In genomic region chr13:52665325-52665724, GRCh38 we compare ENCODE assay signal across 8 cellular contexts. TPM values are rescaled to one million over a fixed set of nuclear protein-coding genes. Genes with fewer than 3 reads are reported as not detected.
DNase-seq lines count a peak whose midpoint lies in the region; ATAC-seq and TF ChIP-seq lines count a peak whose summit lies in the region.

No MANE protein-coding gene starts in this region.

- no peak overlapping the region for H3K4me3 ChIP-seq in NB4 (ENCODE audit: low read depth, low read length)
- no peak overlapping the region for H3K4me3 ChIP-seq in suprapubic skin

- H3K4me1 Mint-ChIP-seq in chondrocyte (ENCODE audit: low read depth) (no peaks in the 10 kb centered on the region), osteocyte (ENCODE audit: unreplicated experiment) (no peaks in the 10 kb centered on the region)

- H3K27ac ChIP-seq in suprapubic skin = no peak overlapping the region

- H3K9me3 Mint-ChIP-seq in chondrocyte (ENCODE audit: low read depth) (no peaks in the 10 kb centered on the region), osteocyte (ENCODE audit: unreplicated experiment) (no peaks in the 10 kb centered on the region)

- TF ChIP-seq POLR2A in NB4 (IDR thresholded peaks at IDR 0.05; ENCODE audit: extremely low read depth, insufficient read length) (no peak), suprapubic skin (IDR thresholded peaks at IDR 0.05) (no peak)

- peaks cover 80% of the 10 kb centered on the region for H3K36me3 ChIP-seq in suprapubic skin

- H3K36me3 Mint-ChIP-seq in chondrocyte (ENCODE audit: low read depth) (peaks cover 18% of the 10 kb centered on the region), osteocyte (ENCODE audit: unreplicated experiment) (peaks cover 36% of the 10 kb centered on the region)

- H3K27ac Mint-ChIP-seq in chondrocyte (ENCODE audit: unreplicated experiment) (no peak overlapping the region), osteocyte (ENCODE audit: unreplicated experiment) (no peak overlapping the region)

- H3K9me3 ChIP-seq in suprapubic skin = no peaks in the 10 kb centered on the region

- H3K4me3 Mint-ChIP-seq in chondrocyte (ENCODE audit: unreplicated experiment) = no peak overlapping the region
- H3K4me3 Mint-ChIP-seq in osteocyte (ENCODE audit: unreplicated experiment) = no peak overlapping the region

- no peak for TF ChIP-seq EP300 in suprapubic skin (IDR thresholded peaks at IDR 0.05)

- H3K27me3 ChIP-seq in suprapubic skin = no peaks in the 10 kb centered on the region

- DNase-seq in GM03348 (ENCODE audit: low spot score) (peak; percentile 33), NB4 (ENCODE audit: low read depth) (no peak), chondrocyte (ENCODE audit: low spot score) (no peak), osteocyte (ENCODE audit: extremely low spot score, unreplicated experiment) (no peak), suprapubic skin (ENCODE audit: low spot score in 2 of 2) (no peak), retina (no peak)
- no peak for DNase-seq in stimulated activated CD4-positive, alpha-beta T cell treated with anti-CD3 and anti-CD28 coated beads, Interleukin-2, amount 100 ng/mL, for 24 hours

- no peaks in the 10 kb centered on the region for H3K27me3 Mint-ChIP-seq in chondrocyte (ENCODE audit: low read depth)
- no peaks in the 10 kb centered on the region for H3K27me3 Mint-ChIP-seq in osteocyte (ENCODE audit: unreplicated experiment)

- ATAC-seq in GM19463 (IDR thresholded peaks at IDR 0.05; ENCODE audit: unreplicated experiment) = no peak

- TF ChIP-seq CTCF in NB4 (IDR thresholded peaks at IDR 0.05; ENCODE audit: low read depth, low read length) (peak; percentile 21), chondrocyte (IDR thresholded peaks at IDR 0.05) (peak; percentile 75), osteocyte (IDR thresholded peaks at IDR 0.05) (peak; percentile 46), suprapubic skin (IDR thresholded peaks at IDR 0.05) (peak in 1 of 2 donors; percentile 30)

- H3K4me1 ChIP-seq in suprapubic skin = no peaks in the 10 kb centered on the region

RNA-seq across cellular contexts. Expression of gene SUGT1, which starts 12.7 kb away (rescaled TPM):
- total RNA-seq in chondrocyte = 46.6 to 57.5 TPM (median 50.5 TPM) in 3 replicates
- total RNA-seq in osteocyte = 46.1 and 48.4 TPM in 2 replicates
- 10 to 100 TPM; 23.7 to 38.2 (median 28.8) TPM for total RNA-seq in suprapubic skin

RNA-seq across cellular contexts. Expression of gene HNRNPA1L2, which starts 23.1 kb away (rescaled TPM):
- 7.3 to 10.9 TPM (median 7.4 TPM) in 3 replicates for total RNA-seq in chondrocyte
- total RNA-seq in osteocyte = 7.2 and 8.9 TPM in 2 replicates
- 1 to 10 TPM; 1.7 to 5.1 (median 2.6) TPM for total RNA-seq in suprapubic skin
